ENCODE assay signal across 8 cellular contexts in genomic region chr15:56496635-56497034, GRCh38. TPM values are rescaled to one million over a fixed set of nuclear protein-coding genes. Genes with fewer than 3 reads are reported as not detected.
DNase-seq lines count a peak whose midpoint lies in the region; ATAC-seq lines count a peak whose summit lies in the region.

No MANE protein-coding gene starts in this region.

- DNase-seq in DMS114 treated with DMSO at 0.1 percent for 48 hours (lab: John Stamatoyannopoulos, UW; ENCODE audit: unreplicated experiment), result peak; percentile 76
- DNase-seq in NAMALWA (ENCODE audit: low spot score), result peak; percentile 89
- DNase-seq in RPMI7951 (ENCODE audit: low read depth), result peak; percentile 70
- DNase-seq in dermis microvascular lymphatic vessel endothelial cell (ENCODE audit: low read depth in 2 of 2), result peak; percentile 68 to 78
- DNase-seq in medulla oblongata (ENCODE audit: extremely low spot score), result peak; percentile 80
- DNase-seq in islet precursor cell, result no peak
- no peak for DNase-seq in stimulated activated CD4-positive, alpha-beta T cell treated with anti-CD3 and anti-CD28 coated beads, Interleukin-2, amount 100 ng/mL, for 48 hours

- peak; percentile 73 for ATAC-seq in GM21381 (IDR thresholded peaks at IDR 0.05; ENCODE audit: unreplicated experiment)

RNA-seq across cellular contexts. Expression of gene MNS1, which starts 31.7 kb away (rescaled TPM):
- total RNA-seq in RPMI7951 (2014; rRNA removed; shearing (Covaris generic)), result 9.6 and 9.7 TPM in 2 replicates
- 0.13 TPM in 2 replicates for total RNA-seq in dermis microvascular lymphatic vessel endothelial cell

Comparison
In these comparisons a context has a peak if more than half of its experiments do, and no peak if none do; other contexts are left out.
1. DNase-seq: peak in DMS114 treated with DMSO at 0.1 percent for 48 hours (single experiment), NAMALWA (single experiment), RPMI7951 (single experiment), dermis microvascular lymphatic vessel endothelial cell (2 of 2) and medulla oblongata (single experiment); none in islet precursor cell (single experiment) and stimulated activated CD4-positive, alpha-beta T cell treated with anti-CD3 and anti-CD28 coated beads, Interleukin-2, amount 100 ng/mL, for 48 hours (0 of 2).